14 cellular contexts compared by ENCODE assay signal in the genomic region with DNA sequence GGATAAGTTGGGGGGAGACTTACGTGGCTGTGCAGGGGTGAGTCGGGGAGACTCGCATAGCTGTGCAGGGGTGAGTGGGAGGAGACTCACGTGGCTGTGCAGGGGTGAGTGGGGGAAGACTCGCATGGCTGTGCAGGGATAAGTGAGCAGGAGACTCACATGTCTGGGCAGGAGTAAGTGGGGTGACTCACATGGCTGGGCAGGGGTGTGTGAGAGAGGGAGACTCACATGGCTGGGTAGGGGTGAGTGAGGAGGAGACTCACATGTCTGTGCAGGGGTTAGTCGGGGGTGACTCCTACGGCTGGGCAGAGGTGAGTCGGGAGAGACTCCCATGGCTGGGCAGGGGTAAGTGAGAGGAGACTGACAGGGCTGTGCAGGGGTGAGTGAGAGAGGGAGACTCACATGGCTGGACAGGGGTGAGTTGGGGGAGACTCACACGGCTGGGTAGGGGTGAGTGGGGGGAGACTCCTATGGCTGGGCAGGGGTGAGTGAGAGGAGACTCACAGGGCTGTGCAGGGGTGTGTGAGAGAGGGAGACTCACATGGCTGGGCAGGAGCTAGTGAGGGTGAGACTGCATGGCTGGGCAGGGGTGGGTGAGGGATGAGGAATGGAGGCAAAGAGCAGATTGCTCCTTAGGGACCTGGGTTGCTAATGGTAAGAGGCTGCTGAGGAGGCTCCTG. TPM values are rescaled to one million over a fixed set of nuclear protein-coding genes. Genes with fewer than 3 reads are reported as not detected.
DNase-seq lines count a peak whose midpoint lies in the region; ATAC-seq and TF ChIP-seq lines count a peak whose summit lies in the region.
"Had no signal": no experiment of that assay in that cellular context is flagged by ENCODE, and none has a peak within 500 bp of the region (broad histone marks: within the 10 kb centered on the region; RNA-seq: fewer than 3 reads in every experiment).

No MANE protein-coding gene starts in this region.

- no peaks in the 10 kb centered on the region for H3K27me3 Mint-ChIP-seq in activated T-cell treated with anti-CD3 and anti-CD28 coated beads, Interleukin-2, amount 50 U/mL, for 24 hours
- no peaks in the 10 kb centered on the region for H3K27me3 Mint-ChIP-seq in endodermal cell (ENCODE audit: insufficient read depth)
- peaks cover 6% of the 10 kb centered on the region for H3K27me3 Mint-ChIP-seq in stimulated activated naive CD8-positive, alpha-beta T cell treated with anti-CD3 and anti-CD28 coated beads, Interleukin-15, amount 100 ng/mL, for 72 hours

- no peaks in the 10 kb centered on the region for H3K9me3 ChIP-seq in OCI-LY7 (ENCODE audit: low read length)
- H3K9me3 ChIP-seq in endodermal cell (ENCODE audit: control insufficient read depth, low read length) = no peaks in the 10 kb centered on the region
- H3K9me3 ChIP-seq in MM.1S (replicated peaks; ENCODE audit: insufficient read depth, low read length) = no peaks in the 10 kb centered on the region
- H3K9me3 ChIP-seq: body of pancreas had no signal

- H3K27ac ChIP-seq in OCI-LY7 (ENCODE audit: low read depth, low read length, poor library complexity, severe bottlenecking) = no peak overlapping the region
- H3K27ac ChIP-seq in endodermal cell (ENCODE audit: low read depth, low read length) = no peak overlapping the region
- H3K27ac ChIP-seq in MM.1S (ENCODE audit: low read length) = no peak overlapping the region
- H3K27ac ChIP-seq: body of pancreas, hepatocyte had no signal

- peaks cover 29% of the 10 kb centered on the region for H3K4me1 ChIP-seq in OCI-LY7 (ENCODE audit: insufficient read depth, low read length, poor library complexity, severe bottlenecking)
- no peaks in the 10 kb centered on the region for H3K4me1 ChIP-seq in endodermal cell (ENCODE audit: control insufficient read depth, insufficient read depth, low read length)
- no peaks in the 10 kb centered on the region for H3K4me1 ChIP-seq in MM.1S (ENCODE audit: low read length)
- H3K4me1 ChIP-seq: body of pancreas had no signal

- H3K4me1 Mint-ChIP-seq in activated T-cell treated with anti-CD3 and anti-CD28 coated beads, Interleukin-2, amount 50 U/mL, for 24 hours (ENCODE audit: low read depth) = peaks cover 27% of the 10 kb centered on the region
- peaks cover 4% of the 10 kb centered on the region for H3K4me1 Mint-ChIP-seq in endodermal cell
- peaks cover 59% of the 10 kb centered on the region for H3K4me1 Mint-ChIP-seq in stimulated activated naive CD8-positive, alpha-beta T cell treated with anti-CD3 and anti-CD28 coated beads, Interleukin-15, amount 100 ng/mL, for 72 hours

- no peak overlapping the region for H3K9ac ChIP-seq in endodermal cell (ENCODE audit: extremely low read depth, low read length, poor library complexity, severe bottlenecking)
- no peak overlapping the region for H3K9ac ChIP-seq in MM.1S (ENCODE audit: low read length)

- 86% methylated on average over 4 to 9 of the region's 9 CpGs for WGBS in endodermal cell (ENCODE audit: insufficient coverage in 1 of 2, insufficient read length in 1 of 2), 2 experiments

- H3K4me3 ChIP-seq in OCI-LY7 (ENCODE audit: low read depth, low read length, poor library complexity, severe bottlenecking) (no peak overlapping the region), endodermal cell (ENCODE audit: low read length) (no peak overlapping the region), MM.1S (ENCODE audit: low read length) (no peak overlapping the region)
- H3K4me3 ChIP-seq: body of pancreas, hepatocyte had no signal

- no peaks in the 10 kb centered on the region for H3K9me2 ChIP-seq in OCI-LY7 (ENCODE audit: insufficient read depth, low read length)
- no peaks in the 10 kb centered on the region for H3K9me2 ChIP-seq in MM.1S (replicated peaks; ENCODE audit: insufficient read depth, low read length)

- H3K4me2 ChIP-seq in OCI-LY7 (ENCODE audit: low read length) (no peak overlapping the region), MM.1S (ENCODE audit: low read depth, low read length) (no peak overlapping the region)
- H3K4me2 ChIP-seq: hepatocyte had no signal

- POLR2A ChIA-PET in OCI-LY7 (lab: Charles Lee) = interaction anchor here (1.5 kb wide), 1 partner anchor 76 kb away, joined by 4 read pairs; no protein-coding TSS in a partner anchor

- intact Hi-C loops in OCI-LY7 (cut with micrococcal nuclease; ENCODE audit: unreplicated experiment) = no loop called here

- TF ChIP-seq CTCF in OCI-LY7 (conservative IDR thresholded peaks at IDR 0.05; ENCODE audit: low read length) (no peak), endodermal cell (conservative IDR thresholded peaks at IDR 0.05) (no peak), MM.1S (IDR thresholded peaks at IDR 0.05; ENCODE audit: low read length) (no peak)

- CTCF ChIA-PET in OCI-LY7 (lab: Charles Lee; ENCODE audit: unreplicated experiment) = interaction anchor here (0.6 to 1.3 kb wide), 3 partner anchors 25 to 376 kb away, joined by 3 read pairs; no protein-coding TSS in a partner anchor

- H2AFZ ChIP-seq in OCI-LY7 (ENCODE audit: low read length) = no peak overlapping the region
- no peak overlapping the region for H2AFZ ChIP-seq in MM.1S (ENCODE audit: low read length)
- H2AFZ ChIP-seq: hepatocyte had no signal

- H3F3A ChIP-seq in MM.1S (ENCODE audit: insufficient read depth, low read length) = no peaks in the 10 kb centered on the region

- no peaks in the 10 kb centered on the region for H3K36me3 Mint-ChIP-seq in activated T-cell treated with anti-CD3 and anti-CD28 coated beads, Interleukin-2, amount 50 U/mL, for 24 hours (ENCODE audit: low read depth)
- H3K36me3 Mint-ChIP-seq in endodermal cell (ENCODE audit: low read depth) = no peaks in the 10 kb centered on the region
- H3K36me3 Mint-ChIP-seq: CD8-positive, alpha-beta memory T cell had no signal

- peak; percentile 22 to 29 for DNase-seq in activated T-cell treated with anti-CD3 and anti-CD28 coated beads, Interleukin-2, amount 50 U/mL, for 48 hours
- no peak for DNase-seq in activated T-cell treated with anti-CD3 and anti-CD28 coated beads, Interleukin-2, amount 50 U/mL, for 24 hours
- DNase-seq in OCI-LY7 (ENCODE audit: low spot score) = peak; percentile 47
- peak; percentile 44 for DNase-seq in endodermal cell
- no peak for DNase-seq in stimulated activated naive CD8-positive, alpha-beta T cell treated with anti-CD3 and anti-CD28 coated beads, Interleukin-15, amount 100 ng/mL, for 72 hours
- no peak for DNase-seq in Ammon's horn (ENCODE audit: low spot score)
- no peak for DNase-seq in MM.1S
- DNase-seq: CD8-positive, alpha-beta memory T cell; Kasumi-1; NCI-H510A treated with DMSO at 0.1 percent for 48 hours; right cardiac atrium had no signal

- no peaks in the 10 kb centered on the region for H3K9me3 Mint-ChIP-seq in activated T-cell treated with anti-CD3 and anti-CD28 coated beads, Interleukin-2, amount 50 U/mL, for 24 hours
- H3K9me3 Mint-ChIP-seq in endodermal cell = no peaks in the 10 kb centered on the region
- H3K9me3 Mint-ChIP-seq in stimulated activated naive CD8-positive, alpha-beta T cell treated with anti-CD3 and anti-CD28 coated beads, Interleukin-15, amount 100 ng/mL, for 72 hours = no peaks in the 10 kb centered on the region
- H3K9me3 Mint-ChIP-seq: CD8-positive, alpha-beta memory T cell had no signal

- H3K4me3 Mint-ChIP-seq in activated T-cell treated with anti-CD3 and anti-CD28 coated beads, Interleukin-2, amount 50 U/mL, for 24 hours = no peak overlapping the region
- no peak overlapping the region for H3K4me3 Mint-ChIP-seq in endodermal cell
- H3K4me3 Mint-ChIP-seq in stimulated activated naive CD8-positive, alpha-beta T cell treated with anti-CD3 and anti-CD28 coated beads, Interleukin-15, amount 100 ng/mL, for 72 hours = no peak overlapping the region

- no peaks in the 10 kb centered on the region for H3K36me3 ChIP-seq in OCI-LY7 (ENCODE audit: insufficient read depth, low read length)
- H3K36me3 ChIP-seq in endodermal cell (ENCODE audit: control insufficient read depth, insufficient read depth, low read length) = no peaks in the 10 kb centered on the region
- no peaks in the 10 kb centered on the region for H3K36me3 ChIP-seq in MM.1S (replicated peaks; ENCODE audit: insufficient read depth, low read length)

- ATAC-seq in stimulated activated naive CD8-positive, alpha-beta T cell treated with anti-CD3 and anti-CD28 coated beads, Interleukin-15, amount 100 ng/mL, for 72 hours = no peak
- ATAC-seq in HG03159 (IDR thresholded peaks at IDR 0.05; ENCODE audit: unreplicated experiment) = no peak
- ATAC-seq: body of pancreas had no signal

- H3K27ac Mint-ChIP-seq in activated T-cell treated with anti-CD3 and anti-CD28 coated beads, Interleukin-2, amount 50 U/mL, for 24 hours = no peak overlapping the region
- no peak overlapping the region for H3K27ac Mint-ChIP-seq in endodermal cell
- H3K27ac Mint-ChIP-seq in stimulated activated naive CD8-positive, alpha-beta T cell treated with anti-CD3 and anti-CD28 coated beads, Interleukin-15, amount 100 ng/mL, for 72 hours = peak overlapping the region; percentile 71 to 82

- no TSS peak for BruUV-seq in OCI-LY7 (replicated peaks; lab: Mats Ljungman, UMichigan)

- H4K20me1 ChIP-seq in OCI-LY7 (ENCODE audit: insufficient read depth, low read length) (no peaks in the 10 kb centered on the region), MM.1S (ENCODE audit: insufficient read depth, low read length) (no peaks in the 10 kb centered on the region)

- H3K79me2 ChIP-seq in OCI-LY7 (ENCODE audit: insufficient read depth, low read depth, low read length) = no peaks in the 10 kb centered on the region
- no peaks in the 10 kb centered on the region for H3K79me2 ChIP-seq in MM.1S (ENCODE audit: low read length)
- H3K79me2 ChIP-seq: hepatocyte had no signal

- H3K27me3 ChIP-seq in endodermal cell (ENCODE audit: control insufficient read depth, insufficient read depth, low read length, poor library complexity, severe bottlenecking) (no peaks in the 10 kb centered on the region), MM.1S (replicated peaks; ENCODE audit: insufficient read depth, low read length) (peaks cover 22% of the 10 kb centered on the region)
- H3K27me3 ChIP-seq: body of pancreas, hepatocyte had no signal

RNA-seq across cellular contexts. Expression of a gene that starts 56.0 kb away (rescaled TPM):
- total RNA-seq in OCI-LY7 (2014; rRNA removed; shearing (Covaris generic)) = 13.2 and 16.7 TPM in 2 replicates
- total RNA-seq in OCI-LY7 (2022) (17.3 and 18.8 TPM in 2 replicates), endodermal cell (1 to 10 TPM; 1.6 to 5.4 TPM)
- polyA plus RNA-seq in endodermal cell (2013, experiment 1 of 2) = 1.5 TPM
- 1.7 TPM for polyA plus RNA-seq in endodermal cell (2013, experiment 2 of 2)

Comparison
In these comparisons a context has a peak if more than half of its experiments do, and no peak if none do; other contexts are left out.
1. DNase-seq: peak in activated T-cell treated with anti-CD3 and anti-CD28 coated beads, Interleukin-2, amount 50 U/mL, for 48 hours (2 of 2), OCI-LY7 (single experiment) and endodermal cell (single experiment); none in activated T-cell treated with anti-CD3 and anti-CD28 coated beads, Interleukin-2, amount 50 U/mL, for 24 hours (single experiment), stimulated activated naive CD8-positive, alpha-beta T cell treated with anti-CD3 and anti-CD28 coated beads, Interleukin-15, amount 100 ng/mL, for 72 hours (0 of 2), Ammon's horn (single experiment) and MM.1S (single experiment).
2. H3K27ac Mint-ChIP-seq: peak in stimulated activated naive CD8-positive, alpha-beta T cell treated with anti-CD3 and anti-CD28 coated beads, Interleukin-15, amount 100 ng/mL, for 72 hours (2 of 2); none in activated T-cell treated with anti-CD3 and anti-CD28 coated beads, Interleukin-2, amount 50 U/mL, for 24 hours (single experiment) and endodermal cell (single experiment).